8 cellular contexts compared by ENCODE assay signal in genomic region chrX:45769919-45770582, GRCh38.
DNase-seq lines count a peak whose midpoint lies in the region; ATAC-seq, FAIRE-seq and TF ChIP-seq lines count a peak whose summit lies in the region.

No MANE protein-coding gene starts in this region.

- 4% methylated on average over 10 of the region's 13 CpGs for WGBS in SK-N-SH (ENCODE audit: low lambda C conversion rate)
- WGBS in trophoblast cell (ENCODE audit: extremely low coverage, insufficient coverage, insufficient read length) = no CpG with 5 or more reads among the region's 13 CpGs

- H2BK12ac ChIP-seq in trophoblast cell (ENCODE audit: low read length) = no peak overlapping the region

- no peak overlapping the region for H2BK120ac ChIP-seq in trophoblast cell (ENCODE audit: insufficient read depth, low read length, poor library complexity)

- H3K4me1 ChIP-seq in SK-N-SH (ENCODE audit: control insufficient read depth in 1 of 2, insufficient read depth in 2 of 2, low read depth in 1 of 2, low read length in 1 of 2) = peaks cover 0 to 29% of the 10 kb centered on the region in 2 experiments
- H3K4me1 ChIP-seq in trophoblast cell (ENCODE audit: control insufficient read depth in 1 of 2, insufficient read depth in 2 of 2, low read length in 2 of 2) = peaks cover 2 to 4% of the 10 kb centered on the region in 2 experiments

- no peak overlapping the region for H3K23ac ChIP-seq in trophoblast cell (ENCODE audit: low read length)

- no peak overlapping the region for H4K8ac ChIP-seq in trophoblast cell (ENCODE audit: low read depth, low read length)

- FAIRE-seq in colon (lab: Jason Lieb, UNC) = peak; percentile 94

- POLR2A ChIA-PET in SK-N-SH (lab: Yijun Ruan, JAX) = no interaction called here

- no peak overlapping the region for H3K4ac ChIP-seq in trophoblast cell (ENCODE audit: low read depth, low read length)

- DNase-seq in SK-N-SH (peak; percentile 9), medulla oblongata (ENCODE audit: extremely low spot score) (peak; percentile 60), stromal cell of bone marrow (ENCODE audit: low read depth) (peak; percentile 83), trophoblast cell (no peak)

- CTCF ChIA-PET in SK-N-SH (lab: Yijun Ruan, JAX) = no interaction called here

- H3K27me3 ChIP-seq in SK-N-SH (ENCODE audit: insufficient read depth) (no peaks in the 10 kb centered on the region), trophoblast cell (ENCODE audit: insufficient read depth, low read length) (no peaks in the 10 kb centered on the region)

- ATAC-seq in GM19025 (IDR thresholded peaks at IDR 0.05; ENCODE audit: low read depth, unreplicated experiment) (peak; percentile 79), HG03097 (IDR thresholded peaks at IDR 0.05; ENCODE audit: low FRiP score, unreplicated experiment) (peak; percentile 74)

- H3K9ac ChIP-seq in SK-N-SH (peak overlapping the region; percentile 99), trophoblast cell (ENCODE audit: low read length) (no peak overlapping the region)

- H3K4me3 ChIP-seq in SK-N-SH (ENCODE audit: low read depth in 2 of 2, low read length in 1 of 2) (peak overlapping the region; percentile 61 to 69; a peak in 3 of 4 replicates), trophoblast cell (ENCODE audit: low read depth, low read length) (no peak overlapping the region)

- no peaks in the 10 kb centered on the region for H3K9me3 ChIP-seq in SK-N-SH
- H3K9me3 ChIP-seq in trophoblast cell (ENCODE audit: insufficient read depth, low read depth, low read length) = no peaks in the 10 kb centered on the region

- H3K18ac ChIP-seq in trophoblast cell (ENCODE audit: low read length) = no peak overlapping the region

- H3K79me2 ChIP-seq in SK-N-SH (ENCODE audit: insufficient read depth) (peaks cover 97% of the 10 kb centered on the region), trophoblast cell (ENCODE audit: control insufficient read depth, insufficient read depth, low read length, poor library complexity) (peaks cover 1% of the 10 kb centered on the region)

- H4K20me1 ChIP-seq in SK-N-SH (ENCODE audit: insufficient read depth) = peaks cover 44% of the 10 kb centered on the region; the same call in 1 of the 2 replicates

- peaks cover 81% of the 10 kb centered on the region for H3F3A ChIP-seq in SK-N-SH (replicated peaks; ENCODE audit: insufficient read depth)

- no peaks in the 10 kb centered on the region for H3K79me1 ChIP-seq in trophoblast cell (ENCODE audit: low read length)

- no peak overlapping the region for H2BK5ac ChIP-seq in trophoblast cell (ENCODE audit: low read depth, low read length, poor library complexity)

- no peaks in the 10 kb centered on the region for H3K9me2 ChIP-seq in SK-N-SH

- H3K36me3 ChIP-seq in SK-N-SH (replicated peaks in 1 of 2; ENCODE audit: control insufficient read depth in 1 of 2, insufficient read depth in 2 of 2, low read length in 1 of 2) (peaks cover 39 to 50% of the 10 kb centered on the region in 2 experiments), trophoblast cell (ENCODE audit: control insufficient read depth in 1 of 2, insufficient read depth in 2 of 2, low read length in 2 of 2) (peaks cover 0 to 2% of the 10 kb centered on the region in 2 experiments)

- H4K91ac ChIP-seq in trophoblast cell (ENCODE audit: low read depth, low read length) = no peak overlapping the region

- H2AFZ ChIP-seq in SK-N-SH (ENCODE audit: low read depth) = no peak overlapping the region
- H2AFZ ChIP-seq in trophoblast cell (ENCODE audit: insufficient read depth, low read length, poor library complexity) = no peak overlapping the region

- no peak overlapping the region for H4K12ac ChIP-seq in trophoblast cell (ENCODE audit: low read depth, low read length)

- TF ChIP-seq EP300 in SK-N-SH (IDR thresholded peaks at IDR 0.05; ENCODE audit: borderline replicate concordance in 1 of 2, low read depth in 1 of 2, low read length in 1 of 2) = 0 out of 4 replicates have a peak, but pooled peaks of 1 of the 2 experiments have one; percentile 59

- H3K14ac ChIP-seq in trophoblast cell (ENCODE audit: low read length) = no peak overlapping the region

- H3K27ac ChIP-seq in C4-2B (peak overlapping the region; percentile 61), SK-N-SH (ENCODE audit: low read depth in 2 of 2, low read length in 1 of 2) (peak overlapping the region; percentile 87 to 96; a peak in 3 of 4 replicates), trophoblast cell (ENCODE audit: low read depth, low read length) (no peak overlapping the region)

- H3K4me2 ChIP-seq in SK-N-SH (peak overlapping the region; percentile 81), trophoblast cell (ENCODE audit: low read length) (no peak overlapping the region)

- TF ChIP-seq CTCF in C4-2B (conservative IDR thresholded peaks at IDR 0.05) (no peak), SK-N-SH (IDR thresholded peaks at IDR 0.05) (no peak)

- no peak overlapping the region for H2AK5ac ChIP-seq in trophoblast cell (ENCODE audit: low read length)

- no peak for TF ChIP-seq RAD21 in SK-N-SH (IDR thresholded peaks at IDR 0.05; ENCODE audit: low read length)

TF ChIP-seq in SK-N-SH, 30 proteins besides CTCF, POLR2A, EP300 and RAD21 (continues in another document):
- TF ChIP-seq GATA2 (CRISPR knock-in tag; IDR thresholded peaks at IDR 0.05) = no peak
- TF ChIP-seq YY1 (IDR thresholded peaks at IDR 0.05; ENCODE audit: low read depth) = no peak
- no peak for TF ChIP-seq EZH2phosphoT487 (IDR thresholded peaks at IDR 0.05; ENCODE audit: borderline replicate concordance, low read depth)
- TF ChIP-seq CHD2 (IDR thresholded peaks at IDR 0.05; ENCODE audit: low read length, partially characterized antibody) = no peak
- no peak; the same call in none of the 2 replicates for TF ChIP-seq TCF12 (IDR thresholded peaks at IDR 0.05)
- no peak for TF ChIP-seq NRF1 (IDR thresholded peaks at IDR 0.05; ENCODE audit: low read depth, low read length)
- TF ChIP-seq ELF1 (IDR thresholded peaks at IDR 0.05) = peak; percentile 7; the same call in 1 of the 2 replicates
- peak; percentile 77; the same call in 1 of the 2 replicates for TF ChIP-seq USF1 (IDR thresholded peaks at IDR 0.05; ENCODE audit: borderline replicate concordance, low read depth)
- TF ChIP-seq, protein P1, sequence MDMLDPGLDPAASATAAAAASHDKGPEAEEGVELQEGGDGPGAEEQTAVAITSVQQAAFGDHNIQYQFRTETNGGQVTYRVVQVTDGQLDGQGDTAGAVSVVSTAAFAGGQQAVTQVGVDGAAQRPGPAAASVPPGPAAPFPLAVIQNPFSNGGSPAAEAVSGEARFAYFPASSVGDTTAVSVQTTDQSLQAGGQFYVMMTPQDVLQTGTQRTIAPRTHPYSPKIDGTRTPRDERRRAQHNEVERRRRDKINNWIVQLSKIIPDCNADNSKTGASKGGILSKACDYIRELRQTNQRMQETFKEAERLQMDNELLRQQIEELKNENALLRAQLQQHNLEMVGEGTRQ (IDR thresholded peaks at IDR 0.05; ENCODE audit: borderline replicate concordance, low read depth, low read length) = no peak
- TF ChIP-seq RCOR1 (IDR thresholded peaks at IDR 0.05; ENCODE audit: low read length) = no peak
- TF ChIP-seq REST (IDR thresholded peaks at IDR 0.05; ENCODE audit: low read depth, low read length) = peak; percentile 45; the same call in 1 of the 2 replicates
- peak; percentile 12; the same call in 1 of the 2 replicates for TF ChIP-seq SIN3A (IDR thresholded peaks at IDR 0.05; ENCODE audit: borderline replicate concordance, low read depth, low read length)
- no peak for TF ChIP-seq MEF2A (IDR thresholded peaks at IDR 0.05; ENCODE audit: borderline replicate concordance, low read depth)
- TF ChIP-seq PBX3 (IDR thresholded peaks at IDR 0.05) = peak; percentile 57
- peak; percentile 53; the same call in 1 of the 2 replicates for TF ChIP-seq NFIC (IDR thresholded peaks at IDR 0.05; ENCODE audit: borderline replicate concordance)
- no peak for TF ChIP-seq SMC3 (IDR thresholded peaks at IDR 0.05; ENCODE audit: low read depth, low read length)

Comparison
In these comparisons a context has a peak if more than half of its experiments do, and no peak if none do; other contexts are left out.
1. DNase-seq: peak in SK-N-SH (single experiment), medulla oblongata (single experiment) and stromal cell of bone marrow (single experiment); none in trophoblast cell (0 of 2).